In genomic region chr19:10226376-10227214, GRCh38 we compare ENCODE assay signal across 10 cellular contexts. TPM values are rescaled to one million over a fixed set of nuclear protein-coding genes. Genes with fewer than 3 reads are reported as not detected.
A peak's percentile ranks its signal among the peaks of the same experiment; 100 is the strongest.
DNase-seq lines count a peak whose midpoint lies in the region; ATAC-seq and TF ChIP-seq lines count a peak whose summit lies in the region.
"Had no signal": no experiment of that assay in that cellular context is flagged by ENCODE, and none has a peak within 500 bp of the region (broad histone marks: within the 10 kb centered on the region; RNA-seq: fewer than 3 reads in every experiment).

No MANE protein-coding gene starts in this region.

- H3K9me2 ChIP-seq in OCI-LY7 (ENCODE audit: insufficient read depth, low read length): no peaks in the 10 kb centered on the region

- H2BK5ac ChIP-seq in H9 (ENCODE audit: insufficient read length, low read length): no peak overlapping the region

- DNase-seq in OCI-LY7 (ENCODE audit: low spot score) (no peak), endodermal cell (no peak), mucosa of descending colon (peak; percentile 42 to 82 (median 52)), transverse colon (peak; percentile 58), H9 (no peak), NCI-H526 (lab: John Stamatoyannopoulos, UW) (no peak), CD14-positive monocyte (ENCODE audit: low spot score) (no peak), Caco-2 (no peak)

- H3K18ac ChIP-seq in H9 (ENCODE audit: insufficient read length, low read depth, low read length): no peak overlapping the region

- H3K4me3 Mint-ChIP-seq in endodermal cell (no peak overlapping the region), H9 (no peak overlapping the region), CD14-positive monocyte (no peak overlapping the region), Caco-2 (ENCODE audit: unreplicated experiment) (no peak overlapping the region)

- H3K36me3 Mint-ChIP-seq in endodermal cell (ENCODE audit: low read depth) (peaks cover 10% of the 10 kb centered on the region), H9 (ENCODE audit: insufficient read depth in 1 of 3, low read depth in 3 of 3) (peaks cover 3 to 13% (median 8%) of the 10 kb centered on the region in 3 experiments; a peak in 6 of 7 replicates), CD14-positive monocyte (peaks cover 0 to 7% of the 10 kb centered on the region in 2 donors), Caco-2 (ENCODE audit: insufficient read depth, unreplicated experiment) (peaks cover 20% of the 10 kb centered on the region)

- peaks cover 82% of the 10 kb centered on the region for H3K4me1 ChIP-seq in OCI-LY7 (ENCODE audit: insufficient read depth, low read length, poor library complexity, severe bottlenecking)
- H3K4me1 ChIP-seq in endodermal cell (ENCODE audit: control insufficient read depth, insufficient read depth, low read length): no peaks in the 10 kb centered on the region
- H3K4me1 ChIP-seq in mucosa of descending colon (ENCODE audit: low read depth): peaks cover 8% of the 10 kb centered on the region
- peaks cover 0 to 22% (median 12%) of the 10 kb centered on the region in 4 donors for H3K4me1 ChIP-seq in transverse colon
- H3K4me1 ChIP-seq in H9 (ENCODE audit: insufficient read depth, low read length): no peaks in the 10 kb centered on the region
- H3K4me1 ChIP-seq in Caco-2: 0 out of 2 replicates have a peak, but pooled peaks cover under 1% of the 10 kb centered on the region

- peak overlapping the region; percentile 95 for H3K4me2 ChIP-seq in OCI-LY7 (ENCODE audit: low read length)
- H3K4me2 ChIP-seq in H9 (ENCODE audit: insufficient read depth, insufficient read length, low read length): no peak overlapping the region

- BruUV-seq in OCI-LY7 (replicated peaks; lab: Mats Ljungman, UMichigan) (no TSS peak), Caco-2 (replicated peaks; lab: Mats Ljungman, UMichigan) (no TSS peak)

- H2BK20ac ChIP-seq in H9 (ENCODE audit: low read depth, low read length, poor library complexity, severe bottlenecking): no peak overlapping the region

- no peak for TF ChIP-seq POLR2A in transverse colon (IDR thresholded peaks at IDR 0.05)

- H3K9ac ChIP-seq in endodermal cell (ENCODE audit: extremely low read depth, low read length, poor library complexity, severe bottlenecking) (no peak overlapping the region), H9 (ENCODE audit: extremely low read depth, insufficient read length, low read length) (no peak overlapping the region)

- peak; percentile 33 for ATAC-seq in mucosa of descending colon
- ATAC-seq: HCT116, Panc1 had no signal

- CTCF ChIA-PET in OCI-LY7 (lab: Charles Lee; ENCODE audit: unreplicated experiment): interaction anchor here (0.6 to 1.8 kb wide), 2 partner anchors 12 to 18 kb away, joined by 4 to 12 read pairs; no protein-coding TSS in a partner anchor
- CTCF ChIA-PET in Caco-2 (lab: Charles Lee): no interaction called here

- no peak overlapping the region for H3T11ph ChIP-seq in H9 (ENCODE audit: low read length)

- H3K9me3 ChIP-seq in OCI-LY7 (ENCODE audit: low read length) (no peaks in the 10 kb centered on the region), endodermal cell (ENCODE audit: control insufficient read depth, low read length) (no peaks in the 10 kb centered on the region), mucosa of descending colon (no peaks in the 10 kb centered on the region), transverse colon (no peaks in the 10 kb centered on the region), H9 (ENCODE audit: control insufficient read depth, low read depth, low read length) (no peaks in the 10 kb centered on the region), Caco-2 (no peaks in the 10 kb centered on the region)

- no peak overlapping the region for H4K91ac ChIP-seq in H9 (ENCODE audit: insufficient read length, low read depth, low read length)

- H4K8ac ChIP-seq in H9 (replicated peaks; ENCODE audit: insufficient read length, low read depth, low read length): no peak overlapping the region

- no peak overlapping the region for H3K56ac ChIP-seq in H9 (ENCODE audit: insufficient read length, low read depth, low read length)

- H3K27me3 ChIP-seq in endodermal cell (ENCODE audit: control insufficient read depth, insufficient read depth, low read length, poor library complexity, severe bottlenecking) (no peaks in the 10 kb centered on the region), transverse colon (no peaks in the 10 kb centered on the region), H9 (ENCODE audit: insufficient read depth, low read length) (no peaks in the 10 kb centered on the region), Caco-2 (replicated peaks; ENCODE audit: control insufficient read depth, insufficient read depth, low read length) (no peaks in the 10 kb centered on the region)

- H3K4me1 Mint-ChIP-seq in endodermal cell (no peaks in the 10 kb centered on the region), H9 (peaks cover 8 to 15% of the 10 kb centered on the region in 2 experiments), CD14-positive monocyte (peaks cover 27% of the 10 kb centered on the region), Caco-2 (ENCODE audit: low read depth, unreplicated experiment) (no peaks in the 10 kb centered on the region)

- in situ Hi-C loops in transverse colon (cut with MboI; ENCODE audit: low pct_ligation_motif_present in 1 of 4, low pct_unique_long_range_greater_than_20kb in 1 of 4, low sequenced_read_pairs in 3 of 4): loop anchor here in 1 of 4 donors (25.0 kb wide), 1 partner anchor 114 kb away; the partner anchor contains the start of genes ANGPTL6, EIF3G, P2RY11 and PPAN

- no peaks in the 10 kb centered on the region for H4K20me1 ChIP-seq in OCI-LY7 (ENCODE audit: insufficient read depth, low read length)
- no peaks in the 10 kb centered on the region for H4K20me1 ChIP-seq in H9 (ENCODE audit: control insufficient read depth, insufficient read depth, insufficient read length)

- H4K5ac ChIP-seq in H9 (ENCODE audit: insufficient read length, low read depth, low read length): no peak overlapping the region

- peaks cover 79% of the 10 kb centered on the region for H3K36me3 ChIP-seq in OCI-LY7 (ENCODE audit: insufficient read depth, low read length)
- no peaks in the 10 kb centered on the region for H3K36me3 ChIP-seq in endodermal cell (ENCODE audit: control insufficient read depth, insufficient read depth, low read length)
- H3K36me3 ChIP-seq in mucosa of descending colon (ENCODE audit: low read depth): no peaks in the 10 kb centered on the region
- H3K36me3 ChIP-seq in transverse colon: no peaks in the 10 kb centered on the region
- no peaks in the 10 kb centered on the region for H3K36me3 ChIP-seq in Caco-2 (ENCODE audit: control insufficient read depth, insufficient read depth, low read length)

- H3K27me3 Mint-ChIP-seq in endodermal cell (ENCODE audit: insufficient read depth) (no peaks in the 10 kb centered on the region), H9 (ENCODE audit: low read depth) (no peaks in the 10 kb centered on the region; the same call in none of the 2 replicates), CD14-positive monocyte (ENCODE audit: low read depth in 3 of 3) (peaks cover 13 to 24% (median 18%) of the 10 kb centered on the region in 3 donors), Caco-2 (ENCODE audit: insufficient read depth, unreplicated experiment) (no peaks in the 10 kb centered on the region)

- intact Hi-C loops in OCI-LY7 (cut with micrococcal nuclease; ENCODE audit: unreplicated experiment): no loop called here
- intact Hi-C loops in mucosa of descending colon (cut with DNase I, micrococcal nuclease): no loop called here
- intact Hi-C loops in transverse colon (cut with DNase I; ENCODE audit: low total_unique reads): no loop called here
- intact Hi-C loops in CD14-positive monocyte (cut with micrococcal nuclease): no loop called here
- intact Hi-C loops in Caco-2 (cut with micrococcal nuclease; ENCODE audit: unreplicated experiment): no loop called here

- POLR2A ChIA-PET in OCI-LY7 (lab: Charles Lee) (interaction anchor here (0.7 to 1.6 kb wide), 4 partner anchors 13 to 195 kb away, joined by 3 to 8 read pairs (median 4); no protein-coding TSS in a partner anchor), Caco-2 (lab: Charles Lee) (no interaction called here)

- no peaks in the 10 kb centered on the region for H3K9me3 Mint-ChIP-seq in endodermal cell
- no peaks in the 10 kb centered on the region for H3K9me3 Mint-ChIP-seq in H9
- H3K9me3 Mint-ChIP-seq in CD14-positive monocyte: peaks cover 0 to 2% (median 0%) of the 10 kb centered on the region in 7 donors
- H3K9me3 Mint-ChIP-seq in Caco-2 (ENCODE audit: unreplicated experiment): no peaks in the 10 kb centered on the region

- peak; percentile 49 for TF ChIP-seq EP300 in transverse colon (IDR thresholded peaks at IDR 0.05; ENCODE audit: low read depth)

- H3K23me2 ChIP-seq in H9 (ENCODE audit: insufficient read length, low read depth, low read length, poor library complexity, severe bottlenecking): peaks cover 13% of the 10 kb centered on the region

- H3K27ac ChIP-seq in OCI-LY7 (ENCODE audit: low read depth, low read length, poor library complexity, severe bottlenecking) (peak overlapping the region; percentile 95), endodermal cell (ENCODE audit: low read depth, low read length) (peak overlapping the region; percentile 81), transverse colon (peak overlapping the region; percentile 84 to 92 (median 89)), H9 (ENCODE audit: insufficient read length, low read depth, low read length) (no peak overlapping the region)

- H3K27ac Mint-ChIP-seq in endodermal cell (peak overlapping the region; percentile 79), H9 (peak overlapping the region in 1 of 3 experiments; percentile 30; a peak in 2 of 7 replicates), CD14-positive monocyte (no peak overlapping the region), Caco-2 (ENCODE audit: unreplicated experiment) (no peak overlapping the region)

- peaks cover 93% of the 10 kb centered on the region for H3K79me2 ChIP-seq in OCI-LY7 (ENCODE audit: insufficient read depth, low read depth, low read length)
- H3K79me2 ChIP-seq in H9 (ENCODE audit: insufficient read depth, low read length): no peaks in the 10 kb centered on the region

- no peak for TF ChIP-seq CTCF in OCI-LY7 (conservative IDR thresholded peaks at IDR 0.05; ENCODE audit: low read length)
- TF ChIP-seq CTCF in endodermal cell (conservative IDR thresholded peaks at IDR 0.05): no peak
- TF ChIP-seq CTCF in mucosa of descending colon (IDR thresholded peaks at IDR 0.05): no peak
- no peak for TF ChIP-seq CTCF in transverse colon (IDR thresholded peaks at IDR 0.05)
- no peak for TF ChIP-seq CTCF in H9 (conservative IDR thresholded peaks at IDR 0.05)
- no peak for TF ChIP-seq CTCF in CD14-positive monocyte (IDR thresholded peaks at IDR 0.05)
- no peak for TF ChIP-seq CTCF in Caco-2 (IDR thresholded peaks at IDR 0.05; ENCODE audit: insufficient read depth in 1 of 2, low read depth in 1 of 2, low read length in 1 of 2, severe bottlenecking in 1 of 2, unreplicated experiment in 1 of 2)

- H3K23ac ChIP-seq in H9 (ENCODE audit: insufficient read length, low read depth, low read length): no peak overlapping the region

- no peak overlapping the region for H3K4ac ChIP-seq in H9 (ENCODE audit: low read depth, low read length)

- WGBS in endodermal cell (ENCODE audit: insufficient coverage in 1 of 2, insufficient read length in 1 of 2), 2 experiments: 76 to 100% methylated on average over 2 to 13 of the region's 17 CpGs
- 40 to 61% methylated on average over 1 to 16 of the region's 17 CpGs for WGBS in transverse colon (ENCODE audit: low coverage in 1 of 2), 2 donors
- no CpG with 5 or more reads among the region's 17 CpGs for WGBS in H9 (ENCODE audit: extremely low coverage, insufficient read length, low lambda C conversion rate)

- H3K79me1 ChIP-seq in H9 (ENCODE audit: insufficient read depth, low read depth, low read length, poor library complexity, severe bottlenecking): no peaks in the 10 kb centered on the region

- H2AFZ ChIP-seq in OCI-LY7 (ENCODE audit: low read length) (no peak overlapping the region), H9 (ENCODE audit: low read length) (no peak overlapping the region)

- H2BK15ac ChIP-seq in H9 (ENCODE audit: low read depth, low read length): no peak overlapping the region

- no peak overlapping the region for H2AK5ac ChIP-seq in H9 (ENCODE audit: insufficient read length, low read length)

- H3K4me3 ChIP-seq in OCI-LY7 (ENCODE audit: low read depth, low read length, poor library complexity, severe bottlenecking) (peak overlapping the region; percentile 61), endodermal cell (ENCODE audit: low read length) (no peak overlapping the region), mucosa of descending colon (no peak overlapping the region), transverse colon (no peak overlapping the region), Caco-2 (ENCODE audit: low read depth, low read length) (no peak overlapping the region)

- H2BK120ac ChIP-seq in H9 (ENCODE audit: low read depth, low read length, poor library complexity, severe bottlenecking): no peak overlapping the region

- H2BK12ac ChIP-seq in H9 (ENCODE audit: insufficient read length, low read depth, low read length): no peak overlapping the region

- no peak overlapping the region for H3K14ac ChIP-seq in H9 (ENCODE audit: insufficient read depth, low read length)

RNA-seq across cellular contexts. Expression of gene S1PR2, which starts 4.5 kb away (rescaled TPM):
- 27.0 and 27.8 TPM in 2 replicates for total RNA-seq in OCI-LY7 (2014; rRNA removed; shearing (Covaris generic))
- 51.6 and 64.5 TPM in 2 replicates for total RNA-seq in OCI-LY7 (2022)
- total RNA-seq in endodermal cell: 10 to 100 TPM; 11.0 to 16.4 TPM
- 7.6 TPM for polyA plus RNA-seq in endodermal cell (2013, experiment 1 of 2)
- 8.8 TPM for polyA plus RNA-seq in endodermal cell (2013, experiment 2 of 2)
- total RNA-seq in mucosa of descending colon: 1 to 10 TPM; 1.2 to 8.4 (median 6.5) TPM
- 1 to 10 TPM in 3 of 4 donors, under 1 TPM in 1; 0.80 to 7.1 (median 3.5) TPM for total RNA-seq in transverse colon
- total RNA-seq in H9 (2021): 11.5 and 12.8 TPM in 2 replicates
- polyA plus RNA-seq in CD14-positive monocyte: under 1 TPM; 0.40 to 0.55 TPM
- 6.2 and 7.2 TPM in 2 replicates for total RNA-seq in Caco-2 (2022)

RNA-seq across cellular contexts. Expression of gene MRPL4, which starts 25.4 kb away (rescaled TPM):
- 134 and 148 TPM in 2 replicates for total RNA-seq in OCI-LY7 (2014; rRNA removed; shearing (Covaris generic))
- total RNA-seq in OCI-LY7 (2022) (132 and 155 TPM in 2 replicates), endodermal cell (10 to 100 TPM; 66.0 to 69.2 TPM), mucosa of descending colon (10 to 100 TPM; 47.5 to 65.5 (median 49.6) TPM), transverse colon (10 to 100 TPM; 44.1 to 89.6 (median 62.5) TPM), H9 (2021) (96.7 and 99.3 TPM in 2 replicates), Caco-2 (2022) (85.9 and 87.4 TPM in 2 replicates)
- 53.3 TPM for polyA plus RNA-seq in endodermal cell (2013, experiment 1 of 2)
- 51.8 TPM for polyA plus RNA-seq in endodermal cell (2013, experiment 2 of 2)
- 10 to 100 TPM; 20.4 to 22.7 TPM for polyA plus RNA-seq in CD14-positive monocyte

RNA-seq across cellular contexts. Expression of gene DNMT1, which starts 31.8 kb away (rescaled TPM):
- 329 and 365 TPM in 2 replicates for total RNA-seq in OCI-LY7 (2014; rRNA removed; shearing (Covaris generic))
- total RNA-seq in OCI-LY7 (2022) (680 and 699 TPM in 2 replicates), endodermal cell (100 to 1,000 TPM; 163 to 189 TPM), mucosa of descending colon (10 to 100 TPM; 41.1 to 55.6 (median 55.6) TPM), transverse colon (100 to 1,000 TPM in 1 of 4 donors, 10 to 100 TPM in 3; 23.3 to 122 (median 42.0) TPM), H9 (2021) (206 and 227 TPM in 2 replicates), Caco-2 (2022) (144 and 171 TPM in 2 replicates)
- polyA plus RNA-seq in endodermal cell (2013, experiment 1 of 2): 136 TPM
- polyA plus RNA-seq in endodermal cell (2013, experiment 2 of 2): 125 TPM
- polyA plus RNA-seq in CD14-positive monocyte: 10 to 100 TPM; 17.6 to 19.0 TPM

RNA-seq across cellular contexts. Expression of gene ICAM1, which starts 44.3 kb away (rescaled TPM):
- 12.0 and 15.8 TPM in 2 replicates for total RNA-seq in OCI-LY7 (2014; rRNA removed; shearing (Covaris generic))
- total RNA-seq in OCI-LY7 (2022) (13.4 and 13.5 TPM in 2 replicates), endodermal cell (1 to 10 TPM; 1.7 to 5.2 TPM), mucosa of descending colon (10 to 100 TPM; 10.7 to 13.9 (median 13.4) TPM), transverse colon (10 to 100 TPM in 1 of 4 donors, 1 to 10 TPM in 3; 6.4 to 26.6 (median 7.7) TPM), H9 (2021) (2.1 and 2.3 TPM in 2 replicates), Caco-2 (2022) (15.7 and 17.9 TPM in 2 replicates)
- 1.3 TPM for polyA plus RNA-seq in endodermal cell (2013, experiment 1 of 2)
- polyA plus RNA-seq in endodermal cell (2013, experiment 2 of 2): 2.1 TPM
- 10 to 100 TPM; 21.6 to 40.8 TPM for polyA plus RNA-seq in CD14-positive monocyte

Comparison
In these comparisons a context has a peak if more than half of its experiments do, and no peak if none do; other contexts are left out.
1. DNase-seq: peak in mucosa of descending colon (3 of 3) and transverse colon (single experiment); none in OCI-LY7 (single experiment), endodermal cell (single experiment), H9 (single experiment), NCI-H526 (0 of 2), CD14-positive monocyte (single experiment) and Caco-2 (0 of 2).